In genomic region chr9:83596899-83597504, GRCh38 we compare ENCODE assay signal across 9 cellular contexts. TPM values are rescaled to one million over a fixed set of nuclear protein-coding genes. Genes with fewer than 3 reads are reported as not detected.
DNase-seq lines count a peak whose midpoint lies in the region; ATAC-seq lines count a peak whose summit lies in the region.
"Had no signal": no experiment of that assay in that cellular context is flagged by ENCODE, and none has a peak within 500 bp of the region (broad histone marks: within the 10 kb centered on the region; RNA-seq: fewer than 3 reads in every experiment).

No MANE protein-coding gene starts in this region.

- H3K27ac Mint-ChIP-seq in T-cell, result no peak overlapping the region

- H3K4me3 Mint-ChIP-seq in T-cell, result no peak overlapping the region
- H3K4me3 Mint-ChIP-seq: central memory CD8-positive, alpha-beta T cell had no signal

- POLR2A ChIA-PET in T-cell (lab: Charles Lee), result interaction anchor here in 1 of 2 donors (0.7 kb wide), 1 partner anchor 232 kb away, joined by 3 read pairs; no protein-coding TSS in a partner anchor

- DNase-seq in activated effector memory CD4-positive, alpha-beta T cell treated with anti-CD3 and anti-CD28 coated beads, Interleukin-2, amount 50 U/mL, for 16 hours, result peak; percentile 70
- no peak for DNase-seq in activated effector memory CD4-positive, alpha-beta T cell treated with Interleukin-2 at 50 U/mL for 16 hours
- DNase-seq in HuH-7 (ENCODE audit: low spot score) (peak; percentile 25), T-cell (peak in 18 of 34 experiments; percentile 2 to 29 (median 12)), dermis microvascular lymphatic vessel endothelial cell (ENCODE audit: low read depth in 2 of 2) (peak; percentile 4 to 50), mucosa of gallbladder (ENCODE audit: low spot score) (peak; percentile 50), NCI-H1048 (lab: John Stamatoyannopoulos, UW) (no peak), DMS79 (lab: John Stamatoyannopoulos, UW) (no peak)

- no peaks in the 10 kb centered on the region for H3K27me3 Mint-ChIP-seq in T-cell
- H3K27me3 Mint-ChIP-seq: central memory CD8-positive, alpha-beta T cell had no signal

- no peaks in the 10 kb centered on the region for H3K4me1 Mint-ChIP-seq in T-cell
- H3K4me1 Mint-ChIP-seq: central memory CD8-positive, alpha-beta T cell had no signal

- no peak for ATAC-seq in T-cell (replicated peaks in 1 of 4)

- CTCF ChIA-PET in T-cell (lab: Charles Lee), result interaction anchor here in 1 of 2 donors (0.6 kb wide), 1 partner anchor 1740 kb away, joined by 3 read pairs; no protein-coding TSS in a partner anchor

- H3K9me3 Mint-ChIP-seq in T-cell, result no peaks in the 10 kb centered on the region
- H3K9me3 Mint-ChIP-seq: central memory CD8-positive, alpha-beta T cell had no signal

- H3K36me3 Mint-ChIP-seq in T-cell, result no peaks in the 10 kb centered on the region

RNA-seq across cellular contexts. Expression of gene IDNK, which starts 25.9 kb away (rescaled TPM):
- total RNA-seq in T-cell (10 to 100 TPM in 2 of 5 donors, 1 to 10 TPM in 3; 7.0 to 13.5 (median 9.2) TPM), dermis microvascular lymphatic vessel endothelial cell (4.6 and 5.8 TPM in 2 replicates), mucosa of gallbladder (6.1 TPM)

RNA-seq across cellular contexts. Expression of gene FRMD3, which starts 58.8 kb away (rescaled TPM):
- total RNA-seq in T-cell (1 to 10 TPM in 1 of 5 donors, under 1 TPM in 4; 0.35 to 1.2 (median 0.55) TPM), dermis microvascular lymphatic vessel endothelial cell (0.76 and 2.8 TPM in 2 replicates), mucosa of gallbladder (3.6 TPM)

Comparison
In these comparisons a context has a peak if more than half of its experiments do, and no peak if none do; other contexts are left out.
1. DNase-seq: peak in activated effector memory CD4-positive, alpha-beta T cell treated with anti-CD3 and anti-CD28 coated beads, Interleukin-2, amount 50 U/mL, for 16 hours (single experiment), HuH-7 (single experiment), T-cell (18 of 34), dermis microvascular lymphatic vessel endothelial cell (2 of 2) and mucosa of gallbladder (single experiment); none in activated effector memory CD4-positive, alpha-beta T cell treated with Interleukin-2 at 50 U/mL for 16 hours (single experiment), NCI-H1048 (single experiment) and DMS79 (single experiment).